18 cellular contexts compared by ENCODE assay signal in the genomic region with DNA sequence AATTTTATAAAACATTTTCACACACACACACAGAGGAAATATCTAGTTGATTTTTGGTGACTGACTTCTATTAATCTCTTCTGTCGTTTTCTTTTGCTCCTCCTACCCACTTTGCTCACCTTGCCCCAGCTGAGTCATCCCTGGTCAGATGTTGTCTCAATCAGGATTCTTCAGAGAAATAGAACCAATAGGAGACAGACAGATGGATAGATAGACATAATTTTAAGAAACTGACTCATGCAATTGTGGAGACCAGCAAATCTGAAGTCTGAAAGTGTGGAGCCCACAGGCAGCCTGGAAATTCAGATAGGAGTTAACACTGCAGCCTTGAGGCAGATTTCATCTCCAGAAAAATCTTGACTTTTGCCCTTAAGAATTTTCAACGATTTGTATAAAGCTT. TPM values are rescaled to one million over a fixed set of nuclear protein-coding genes. Genes with fewer than 3 reads are reported as not detected.
DNase-seq lines count a peak whose midpoint lies in the region; ATAC-seq, FAIRE-seq and TF ChIP-seq lines count a peak whose summit lies in the region.
"Had no signal": no experiment of that assay in that cellular context is flagged by ENCODE, and none has a peak within 500 bp of the region (broad histone marks: within the 10 kb centered on the region; RNA-seq: fewer than 3 reads in every experiment).

No MANE protein-coding gene starts in this region.

- H2AFZ ChIP-seq in astrocyte (ENCODE audit: low read depth, low read length): no peak overlapping the region
- no peak overlapping the region for H2AFZ ChIP-seq in neural progenitor cell (replicated peaks)

- no peak overlapping the region for H3K27ac ChIP-seq in astrocyte (ENCODE audit: low read depth, low read length)
- no peak overlapping the region for H3K27ac ChIP-seq in neural progenitor cell
- H3K27ac ChIP-seq: ovary, spleen, suprapubic skin had no signal

- H3K4me2 ChIP-seq in astrocyte (ENCODE audit: low read length) (no peak overlapping the region), neural progenitor cell (no peak overlapping the region)

- H3K9ac ChIP-seq in astrocyte (ENCODE audit: low read length) (no peak overlapping the region), neural progenitor cell (no peak overlapping the region)

- no peaks in the 10 kb centered on the region for H3K9me3 Mint-ChIP-seq in activated T-cell treated with anti-CD3 and anti-CD28 coated beads, Interleukin-2, amount 50 U/mL, for 4 hours
- no peaks in the 10 kb centered on the region for H3K9me3 Mint-ChIP-seq in activated T-cell treated with anti-CD3 and anti-CD28 coated beads, Interleukin-2, amount 50 U/mL, for 24 hours
- H3K9me3 Mint-ChIP-seq in astrocyte (ENCODE audit: unreplicated experiment) (peaks cover 2% of the 10 kb centered on the region), neural progenitor cell (peaks cover 4% of the 10 kb centered on the region), endothelial cell (ENCODE audit: unreplicated experiment) (no peaks in the 10 kb centered on the region)
- H3K9me3 Mint-ChIP-seq: activated B cell treated with CpG ODN at 0.5 μM for 24 hours, H9 had no signal

- no peak for FAIRE-seq in astrocyte (lab: Jason Lieb, UNC)
- FAIRE-seq: kidney had no signal

- H3K4me1 ChIP-seq in astrocyte (ENCODE audit: insufficient read depth, low read length) (no peaks in the 10 kb centered on the region), neural progenitor cell (no peaks in the 10 kb centered on the region)
- H3K4me1 ChIP-seq: suprapubic skin had no signal

- ATAC-seq in activated T-cell treated with anti-CD3 and anti-CD28 coated beads, Interleukin-2, amount 50 U/mL, for 4 hours: peak; percentile 65 to 66

- H3K4me3 Mint-ChIP-seq in activated T-cell treated with anti-CD3 and anti-CD28 coated beads, Interleukin-2, amount 50 U/mL, for 4 hours: no peak overlapping the region
- H3K4me3 Mint-ChIP-seq in activated T-cell treated with anti-CD3 and anti-CD28 coated beads, Interleukin-2, amount 50 U/mL, for 24 hours: no peak overlapping the region
- no peak overlapping the region for H3K4me3 Mint-ChIP-seq in astrocyte (ENCODE audit: unreplicated experiment)
- no peak overlapping the region for H3K4me3 Mint-ChIP-seq in neural progenitor cell
- no peak overlapping the region for H3K4me3 Mint-ChIP-seq in endothelial cell (ENCODE audit: unreplicated experiment)
- H3K4me3 Mint-ChIP-seq: activated B cell treated with CpG ODN at 0.5 μM for 24 hours, endodermal cell, H9 had no signal

- no peaks in the 10 kb centered on the region for H3K36me3 Mint-ChIP-seq in activated T-cell treated with anti-CD3 and anti-CD28 coated beads, Interleukin-2, amount 50 U/mL, for 4 hours (ENCODE audit: insufficient read depth)
- no peaks in the 10 kb centered on the region for H3K36me3 Mint-ChIP-seq in activated T-cell treated with anti-CD3 and anti-CD28 coated beads, Interleukin-2, amount 50 U/mL, for 24 hours (ENCODE audit: low read depth)
- H3K36me3 Mint-ChIP-seq in astrocyte (ENCODE audit: low read depth, unreplicated experiment): no peaks in the 10 kb centered on the region
- H3K36me3 Mint-ChIP-seq in neural progenitor cell: no peaks in the 10 kb centered on the region
- H3K36me3 Mint-ChIP-seq in endothelial cell (ENCODE audit: low read depth, unreplicated experiment): no peaks in the 10 kb centered on the region

- no peaks in the 10 kb centered on the region for H3K79me2 ChIP-seq in astrocyte (ENCODE audit: insufficient read depth, low read length)
- no peaks in the 10 kb centered on the region for H3K79me2 ChIP-seq in neural progenitor cell (ENCODE audit: low read depth)

- H3K36me3 ChIP-seq in astrocyte (ENCODE audit: insufficient read depth, low read length): no peaks in the 10 kb centered on the region
- no peaks in the 10 kb centered on the region for H3K36me3 ChIP-seq in neural progenitor cell
- H3K36me3 ChIP-seq: ovary, spleen, suprapubic skin had no signal

- no peaks in the 10 kb centered on the region for H4K20me1 ChIP-seq in astrocyte (ENCODE audit: insufficient read depth, low read length)
- no peaks in the 10 kb centered on the region for H4K20me1 ChIP-seq in neural progenitor cell (ENCODE audit: low read depth)

- no peaks in the 10 kb centered on the region for H3K4me1 Mint-ChIP-seq in activated T-cell treated with anti-CD3 and anti-CD28 coated beads, Interleukin-2, amount 50 U/mL, for 4 hours (ENCODE audit: low read depth)
- H3K4me1 Mint-ChIP-seq in activated T-cell treated with anti-CD3 and anti-CD28 coated beads, Interleukin-2, amount 50 U/mL, for 24 hours (ENCODE audit: low read depth): peaks cover 7% of the 10 kb centered on the region
- peaks cover 8% of the 10 kb centered on the region for H3K4me1 Mint-ChIP-seq in astrocyte (ENCODE audit: low read depth, unreplicated experiment)
- H3K4me1 Mint-ChIP-seq in neural progenitor cell: no peaks in the 10 kb centered on the region
- peaks cover 16% of the 10 kb centered on the region for H3K4me1 Mint-ChIP-seq in endothelial cell (ENCODE audit: unreplicated experiment)

- H3K27me3 ChIP-seq in astrocyte (ENCODE audit: insufficient read depth, low read length): no peaks in the 10 kb centered on the region
- no peaks in the 10 kb centered on the region for H3K27me3 ChIP-seq in neural progenitor cell
- H3K27me3 ChIP-seq: ovary, spleen, suprapubic skin had no signal

- no peak for TF ChIP-seq CTCF in astrocyte (IDR thresholded peaks at IDR 0.05; ENCODE audit: insufficient read depth, low read depth, low read length)
- no peak for TF ChIP-seq CTCF in neural progenitor cell (IDR thresholded peaks at IDR 0.05)
- TF ChIP-seq CTCF in endothelial cell (IDR thresholded peaks at IDR 0.05; ENCODE audit: unreplicated experiment): no peak

- H3K27me3 Mint-ChIP-seq in activated T-cell treated with anti-CD3 and anti-CD28 coated beads, Interleukin-2, amount 50 U/mL, for 4 hours (ENCODE audit: low read depth): no peaks in the 10 kb centered on the region
- no peaks in the 10 kb centered on the region for H3K27me3 Mint-ChIP-seq in activated T-cell treated with anti-CD3 and anti-CD28 coated beads, Interleukin-2, amount 50 U/mL, for 24 hours
- peaks cover 2% of the 10 kb centered on the region for H3K27me3 Mint-ChIP-seq in astrocyte (ENCODE audit: low read depth, unreplicated experiment)
- H3K27me3 Mint-ChIP-seq in neural progenitor cell (ENCODE audit: insufficient read depth, low read depth): no peaks in the 10 kb centered on the region
- H3K27me3 Mint-ChIP-seq in endothelial cell (ENCODE audit: unreplicated experiment): peaks cover 1% of the 10 kb centered on the region
- H3K27me3 Mint-ChIP-seq: activated B cell treated with CpG ODN at 0.5 μM for 24 hours had no signal

- no peak for DNase-seq in activated T-cell treated with anti-CD3 and anti-CD28 coated beads, Interleukin-2, amount 50 U/mL, for 4 hours
- no peak for DNase-seq in activated T-cell treated with anti-CD3 and anti-CD28 coated beads, Interleukin-2, amount 50 U/mL, for 24 hours
- DNase-seq in HK-2 (ENCODE audit: unreplicated experiment) (peak; percentile 7), astrocyte (ENCODE audit: low read depth) (peak; percentile 55), kidney tubule cell (ENCODE audit: low spot score) (peak; percentile 74), neural progenitor cell (ENCODE audit: low spot score) (no peak), endothelial cell (ENCODE audit: low spot score) (no peak), DMS153 treated with DMSO at 0.1 percent for 48 hours (lab: John Stamatoyannopoulos, UW; ENCODE audit: unreplicated experiment) (no peak)
- DNase-seq: activated B cell treated with CpG ODN at 0.5 μM for 24 hours; activated effector memory CD4-positive, alpha-beta T cell treated with Interleukin-2 at 50 U/mL for 16 hours; endodermal cell; H9; kidney; NCI-H1436; NCI-H446 treated with DMSO at 0.1 percent for 48 hours; ovary; spleen had no signal

- no peaks in the 10 kb centered on the region for H3F3A ChIP-seq in neural progenitor cell (ENCODE audit: low read depth)

- H3K9me3 ChIP-seq in astrocyte (ENCODE audit: insufficient read depth, low read depth, low read length) (no peaks in the 10 kb centered on the region), neural progenitor cell (ENCODE audit: low read depth) (no peaks in the 10 kb centered on the region)
- H3K9me3 ChIP-seq: ovary, spleen, suprapubic skin had no signal

- H3K4me3 ChIP-seq in astrocyte (ENCODE audit: insufficient read depth, low read depth, low read length) (no peak overlapping the region), neural progenitor cell (no peak overlapping the region)
- H3K4me3 ChIP-seq: ovary, spleen, suprapubic skin had no signal

- no peak overlapping the region for H3K27ac Mint-ChIP-seq in activated T-cell treated with anti-CD3 and anti-CD28 coated beads, Interleukin-2, amount 50 U/mL, for 24 hours
- H3K27ac Mint-ChIP-seq in astrocyte (ENCODE audit: unreplicated experiment): peak overlapping the region; percentile 59
- no peak overlapping the region for H3K27ac Mint-ChIP-seq in neural progenitor cell
- no peak overlapping the region for H3K27ac Mint-ChIP-seq in endothelial cell (ENCODE audit: unreplicated experiment)
- H3K27ac Mint-ChIP-seq: activated B cell treated with CpG ODN at 0.5 μM for 24 hours, H9 had no signal

RNA-seq across cellular contexts. Expression of gene PIK3R1, which starts 37.0 kb away (rescaled TPM):
- total RNA-seq in activated T-cell treated with anti-CD3 and anti-CD28 coated beads, Interleukin-2, amount 50 U/mL, for 4 hours: 10 to 100 TPM; 21.1 to 23.6 (median 22.5) TPM
- total RNA-seq in astrocyte (21.8 and 25.7 TPM in 2 replicates), neural progenitor cell (ENCODE audit: low replicate concordance) (19.7 and 24.2 TPM in 2 replicates), endothelial cell (ENCODE audit: unreplicated experiment) (37.1 TPM)

Comparison
In these comparisons a context has a peak if more than half of its experiments do, and no peak if none do; other contexts are left out.
1. DNase-seq: peak in HK-2 (single experiment), astrocyte (single experiment) and kidney tubule cell (single experiment); none in activated T-cell treated with anti-CD3 and anti-CD28 coated beads, Interleukin-2, amount 50 U/mL, for 4 hours (single experiment), activated T-cell treated with anti-CD3 and anti-CD28 coated beads, Interleukin-2, amount 50 U/mL, for 24 hours (single experiment), neural progenitor cell (single experiment), endothelial cell (single experiment) and DMS153 treated with DMSO at 0.1 percent for 48 hours (single experiment).